1 cellular context compared by ENCODE assay signal in genomic region chr1:24910751-24911650, GRCh38.
A peak's percentile ranks its signal among the peaks of the same experiment; 100 is the strongest.
TF ChIP-seq lines count a peak whose summit lies in the region.

No MANE protein-coding gene starts in this region.

TF ChIP-seq in HepG2, 621 proteins besides CTCF, POLR2A, EP300 and RAD21 (continued from another document and continues in another):
- TF ChIP-seq MTERF4 (CRISPR knock-in tag; IDR thresholded peaks at IDR 0.05): no peak
- TF ChIP-seq ZNF446 (CRISPR knock-in tag; IDR thresholded peaks at IDR 0.05): no peak
- no peak for TF ChIP-seq ZNF570 (CRISPR knock-in tag; IDR thresholded peaks at IDR 0.05; ENCODE audit: borderline replicate concordance)
- TF ChIP-seq ZNF776 (CRISPR knock-in tag; IDR thresholded peaks at IDR 0.05): no peak; the same call in 1 of the 2 replicates
- no peak for TF ChIP-seq RFX3 (CRISPR knock-in tag; IDR thresholded peaks at IDR 0.05)
- TF ChIP-seq ADNP (CRISPR knock-in tag; IDR thresholded peaks at IDR 0.05): 0 out of 2 replicates have a peak, but pooled peaks have one; percentile 69
- 0 out of 2 replicates have a peak, but pooled peaks have one; percentile 21 for TF ChIP-seq PRDM10 (CRISPR knock-in tag; IDR thresholded peaks at IDR 0.05; ENCODE audit: low read depth)
- TF ChIP-seq ZNF7 (CRISPR knock-in tag; IDR thresholded peaks at IDR 0.05): no peak
- no peak for TF ChIP-seq MLLT10 (CRISPR knock-in tag; IDR thresholded peaks at IDR 0.05)
- TF ChIP-seq ZNF367 (CRISPR knock-in tag; IDR thresholded peaks at IDR 0.05; ENCODE audit: borderline replicate concordance): no peak
- TF ChIP-seq CCDC6 (CRISPR knock-in tag; IDR thresholded peaks at IDR 0.05): peak; percentile 85; the same call in 1 of the 2 replicates
- no peak for TF ChIP-seq ZSCAN22 (CRISPR knock-in tag; IDR thresholded peaks at IDR 0.05)
- TF ChIP-seq ZFY (CRISPR knock-in tag; IDR thresholded peaks at IDR 0.05): peak; percentile 89
- peak; percentile 25; the same call in 1 of the 2 replicates for TF ChIP-seq MLX (CRISPR knock-in tag; IDR thresholded peaks at IDR 0.05)
- TF ChIP-seq ZNF20 (CRISPR knock-in tag; IDR thresholded peaks at IDR 0.05): no peak
- TF ChIP-seq ZNF740 (CRISPR knock-in tag; IDR thresholded peaks at IDR 0.05): no peak
- TF ChIP-seq SCMH1 (CRISPR knock-in tag; IDR thresholded peaks at IDR 0.05; ENCODE audit: borderline replicate concordance): no peak
- no peak; the same call in 1 of the 2 replicates for TF ChIP-seq ZNF160 (CRISPR knock-in tag; IDR thresholded peaks at IDR 0.05)
- TF ChIP-seq RBM22 (optimal IDR thresholded peaks at IDR 0.05; ENCODE audit: low read length): no peak
- TF ChIP-seq ZEB1 (IDR thresholded peaks at IDR 0.05; ENCODE audit: insufficient replicate concordance, low read depth): no peak
- TF ChIP-seq CSRNP2 (CRISPR knock-in tag; conservative IDR thresholded peaks at IDR 0.05; ENCODE audit: low read depth): no peak
- no peak; the same call in 1 of the 2 replicates for TF ChIP-seq ZNF280B (CRISPR knock-in tag; IDR thresholded peaks at IDR 0.05; ENCODE audit: borderline replicate concordance)
- no peak; the same call in 1 of the 2 replicates for TF ChIP-seq ZBTB34 (CRISPR knock-in tag; IDR thresholded peaks at IDR 0.05)
- no peak for TF ChIP-seq KIAA2018 (CRISPR knock-in tag; IDR thresholded peaks at IDR 0.05; ENCODE audit: borderline replicate concordance)
- no peak for TF ChIP-seq CHCHD3 (CRISPR knock-in tag; IDR thresholded peaks at IDR 0.05)
- no peak; the same call in 1 of the 2 replicates for TF ChIP-seq ZSCAN9 (CRISPR knock-in tag; IDR thresholded peaks at IDR 0.05; ENCODE audit: borderline replicate concordance)
- peak; percentile 59; the same call in 1 of the 2 replicates for TF ChIP-seq ZNF383 (CRISPR knock-in tag; IDR thresholded peaks at IDR 0.05; ENCODE audit: borderline replicate concordance)
- TF ChIP-seq ZNF713 (CRISPR knock-in tag; IDR thresholded peaks at IDR 0.05): no peak; the same call in 1 of the 2 replicates
- no peak for TF ChIP-seq NR1H2 (CRISPR knock-in tag; IDR thresholded peaks at IDR 0.05; ENCODE audit: borderline replicate concordance, low read depth)
- TF ChIP-seq ZNF292 (CRISPR knock-in tag; IDR thresholded peaks at IDR 0.05; ENCODE audit: borderline replicate concordance, low read depth): peak; percentile 20; the same call in 1 of the 2 replicates
- TF ChIP-seq EEA1 (CRISPR knock-in tag; IDR thresholded peaks at IDR 0.05; ENCODE audit: borderline replicate concordance): no peak
- peak; percentile 79 for TF ChIP-seq HDAC1 (CRISPR knock-in tag; IDR thresholded peaks at IDR 0.05)
- TF ChIP-seq ZBED4 (CRISPR knock-in tag; IDR thresholded peaks at IDR 0.05; ENCODE audit: borderline replicate concordance): no peak; the same call in 1 of the 2 replicates
- peak; percentile 48 for TF ChIP-seq ZNF350 (CRISPR knock-in tag; IDR thresholded peaks at IDR 0.05; ENCODE audit: borderline replicate concordance, low read depth)
- TF ChIP-seq TSC22D2 (CRISPR knock-in tag; IDR thresholded peaks at IDR 0.05; ENCODE audit: borderline replicate concordance): no peak
- TF ChIP-seq EZH2 (conservative IDR thresholded peaks at IDR 0.05; ENCODE audit: low read depth, low read length): no peak
